In the genomic region with DNA sequence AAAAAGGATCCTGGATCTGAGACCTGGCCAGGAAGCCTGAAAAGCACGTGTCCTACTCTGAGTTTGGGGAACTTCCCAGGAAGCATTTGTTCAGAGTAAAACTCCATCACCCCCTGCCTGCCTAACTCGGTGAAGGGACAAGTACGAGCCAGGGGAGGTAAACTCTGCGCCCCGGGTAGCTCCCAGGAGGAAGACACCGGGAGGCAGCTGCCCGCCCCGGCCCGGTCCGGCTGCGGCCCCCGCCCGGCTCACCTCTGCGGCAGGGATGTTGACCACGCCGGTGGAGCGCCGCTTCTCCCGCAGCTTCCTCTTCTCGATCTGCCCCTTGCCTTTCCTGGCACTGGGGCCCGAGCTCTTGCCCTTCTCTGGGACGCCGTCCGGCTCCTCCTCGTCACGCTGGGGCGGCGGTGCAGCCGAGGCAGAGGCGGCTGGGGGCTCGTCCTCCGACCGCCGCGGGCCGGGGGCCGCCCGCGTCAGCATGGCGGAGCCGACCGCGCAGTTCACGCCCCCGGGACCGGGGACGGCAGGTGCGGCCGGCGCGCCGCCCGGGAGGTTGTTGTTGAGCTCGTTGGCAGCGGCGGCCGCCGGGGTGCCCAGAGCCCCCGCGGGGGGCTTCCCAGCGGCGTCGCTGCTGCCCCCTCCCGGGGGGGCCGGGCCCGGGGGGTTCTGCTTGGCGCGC, we compare ENCODE assay signal across 8 cellular contexts. TPM values are rescaled to one million over a fixed set of nuclear protein-coding genes. Genes with fewer than 3 reads are reported as not detected.
DNase-seq lines count a peak whose midpoint lies in the region; ATAC-seq and TF ChIP-seq lines count a peak whose summit lies in the region.

No MANE protein-coding gene starts in this region.

- no peaks in the 10 kb centered on the region for H3K9me3 ChIP-seq in SU-DHL-6 (ENCODE audit: insufficient read depth, low read length)
- no peaks in the 10 kb centered on the region for H3K9me3 ChIP-seq in effector memory CD4-positive, alpha-beta T cell (ENCODE audit: control insufficient read depth, low read length)
- no peaks in the 10 kb centered on the region for H3K9me3 ChIP-seq in thyroid gland

- DNase-seq in NCI-H1417 (lab: John Stamatoyannopoulos, UW) (peak in 2 of 3 experiments; percentile 70 to 83), NCI-H1417 treated with DMSO at 0.1 percent for 48 hours (lab: John Stamatoyannopoulos, UW) (no peak), memory B cell (ENCODE audit: low spot score in 2 of 2) (peak; percentile 44 to 54), thyroid gland (peak; percentile 59 to 64)
- DNase-seq in effector memory CD4-positive, alpha-beta T cell = no peak

- peaks cover 52% of the 10 kb centered on the region for H3K79me2 ChIP-seq in SU-DHL-6 (ENCODE audit: insufficient read depth, low read length)

- H3K27me3 ChIP-seq in SU-DHL-6 (ENCODE audit: low read length) (no peaks in the 10 kb centered on the region), thyroid gland (no peaks in the 10 kb centered on the region)
- H3K27me3 ChIP-seq in effector memory CD4-positive, alpha-beta T cell (replicated peaks; ENCODE audit: control insufficient read depth, insufficient read depth, low read length, poor library complexity, severe bottlenecking) = peaks cover 19% of the 10 kb centered on the region

- peak overlapping the region; percentile 87 for H3K4me3 ChIP-seq in SU-DHL-6 (ENCODE audit: insufficient read depth, low read length, poor library complexity, severe bottlenecking)
- H3K4me3 ChIP-seq in effector memory CD4-positive, alpha-beta T cell (ENCODE audit: insufficient read depth, low read depth, low read length, poor library complexity, severe bottlenecking) = peak overlapping the region; percentile 71
- peak overlapping the region; percentile 80 to 98 (median 92) for H3K4me3 ChIP-seq in thyroid gland (replicated peaks in 1 of 3)

- H3K9me3 Mint-ChIP-seq in memory B cell = no peaks in the 10 kb centered on the region

- peaks cover 24% of the 10 kb centered on the region for H3K4me1 Mint-ChIP-seq in memory B cell

- H3K27ac ChIP-seq in SU-DHL-6 (ENCODE audit: low read depth, low read length) (peak overlapping the region; percentile 63), thyroid gland (peak overlapping the region; percentile 96 to 98 (median 97))
- no peak overlapping the region for H3K27ac ChIP-seq in effector memory CD4-positive, alpha-beta T cell (ENCODE audit: insufficient read depth, low read length, poor library complexity, severe bottlenecking)

- ATAC-seq in GM19452 (IDR thresholded peaks at IDR 0.05; ENCODE audit: unreplicated experiment) (peak; percentile 30), HG03439 (IDR thresholded peaks at IDR 0.05; ENCODE audit: unreplicated experiment) (peak; percentile 39), memory B cell (ENCODE audit: low read depth) (peak; percentile 50)

- peak overlapping the region; percentile 87 for H3K9ac ChIP-seq in SU-DHL-6 (ENCODE audit: low read length)

- no peaks in the 10 kb centered on the region for H3K36me3 Mint-ChIP-seq in memory B cell

- no peaks in the 10 kb centered on the region for H3K4me1 ChIP-seq in effector memory CD4-positive, alpha-beta T cell (ENCODE audit: control insufficient read depth, insufficient read depth, low read length, poor library complexity, severe bottlenecking)
- peaks cover 20 to 29% of the 10 kb centered on the region in 2 donors for H3K4me1 ChIP-seq in thyroid gland

- H3K27me3 Mint-ChIP-seq in memory B cell = no peaks in the 10 kb centered on the region

- H3K27ac Mint-ChIP-seq in memory B cell = peak overlapping the region; percentile 96

- intact Hi-C loops in thyroid gland (cut with DNase I) = loop anchor here (10.0 kb wide), 1 partner anchor 125 kb away; no protein-coding TSS in a partner anchor

- TF ChIP-seq POLR2A in thyroid gland (IDR thresholded peaks at IDR 0.05) = peak in 1 of 2 donors; percentile 57

- peak overlapping the region; percentile 97 for H3K4me3 Mint-ChIP-seq in memory B cell

- TF ChIP-seq CTCF in SU-DHL-6 (IDR thresholded peaks at IDR 0.05; ENCODE audit: insufficient read depth, low read length, poor library complexity, severe bottlenecking) (no peak), thyroid gland (IDR thresholded peaks at IDR 0.05) (no peak)

- 0 to 1% methylated on average over 13 to 24 of the region's 68 CpGs for WGBS in thyroid gland, 2 donors

- H4K20me1 ChIP-seq in SU-DHL-6 (ENCODE audit: low read depth, low read length) = peaks cover 31% of the 10 kb centered on the region

- no peaks in the 10 kb centered on the region for H3K9me2 ChIP-seq in SU-DHL-6 (replicated peaks; ENCODE audit: insufficient read depth, low read length)

- H3K36me3 ChIP-seq in SU-DHL-6 (ENCODE audit: low read length) = 0 out of 2 replicates have a peak, but pooled peaks cover 4% of the 10 kb centered on the region
- H3K36me3 ChIP-seq in effector memory CD4-positive, alpha-beta T cell (ENCODE audit: control insufficient read depth, insufficient read depth, low read length) = no peaks in the 10 kb centered on the region
- no peaks in the 10 kb centered on the region for H3K36me3 ChIP-seq in thyroid gland

- H3F3A ChIP-seq in SU-DHL-6 (ENCODE audit: insufficient read depth) = peaks cover 10% of the 10 kb centered on the region; the same call in 1 of the 2 replicates

- peak overlapping the region; percentile 82 for H2AFZ ChIP-seq in SU-DHL-6 (ENCODE audit: low read depth, low read length, severe bottlenecking)

- H3K4me2 ChIP-seq in SU-DHL-6 (ENCODE audit: low read depth, low read length, poor library complexity, severe bottlenecking) = peak overlapping the region; percentile 76

RNA-seq across cellular contexts. Expression of gene PAWR, which starts 1.1 kb away (rescaled TPM):
- total RNA-seq in thyroid gland = 100 to 1,000 TPM in 1 of 4 donors, 10 to 100 TPM in 3; 83.7 to 125 (median 86.4) TPM

Comparison
In these comparisons a context has a peak if more than half of its experiments do, and no peak if none do; other contexts are left out.
1. DNase-seq: peak in NCI-H1417 (2 of 3), memory B cell (2 of 2) and thyroid gland (2 of 2); none in NCI-H1417 treated with DMSO at 0.1 percent for 48 hours (single experiment) and effector memory CD4-positive, alpha-beta T cell (0 of 3).
2. Peak in every context shown above with its lines, with median percentiles within 50 percentile points of each other: ATAC-seq and H3K4me3 ChIP-seq.